24 cellular contexts compared by ENCODE assay signal in genomic region chr2:196558506-196558905, GRCh38.
"Had no signal": no experiment of that assay in that cellular context is flagged by ENCODE, and none has a peak within 500 bp of the region (broad histone marks: within the 10 kb centered on the region; RNA-seq: fewer than 3 reads in every experiment).

No MANE protein-coding gene starts in this region.

- ATAC-seq: activated naive CD4-positive, alpha-beta T cell treated with anti-CD3 and anti-CD28 coated beads, Interleukin-2, amount 50 U/mL, for 72 hours; activated naive CD8-positive, alpha-beta T cell treated with anti-CD3 and anti-CD28 coated beads, Interleukin-2, amount 50 U/mL, for 24 hours; activated T-cell treated with anti-CD3 and anti-CD28 coated beads, Interleukin-2, amount 50 U/mL, for 4 hours; body of pancreas; K562; WTC11 had no signal

- H3K4me2 ChIP-seq: PC-9 had no signal

- H3K4me1 ChIP-seq: ascending aorta, body of pancreas had no signal

- H3K27me3 ChIP-seq: ascending aorta, body of pancreas had no signal

- H3K36me3 ChIP-seq: ascending aorta had no signal

- DNase-seq: activated CD4-positive, alpha-beta T cell treated with anti-CD3 and anti-CD28 coated beads for 1 hour; activated CD4-positive, alpha-beta T cell treated with anti-CD3 and anti-CD28 coated beads, Interleukin-2, amount 50 U/mL, for 48 hours; activated CD8-positive, alpha-beta memory T cell treated with anti-CD3 and anti-CD28 coated beads for 24 hours; activated effector memory CD4-positive, alpha-beta T cell treated with anti-CD3 and anti-CD28 coated beads, Interleukin-2, amount 50 U/mL, for 16 hours; activated naive CD4-positive, alpha-beta T cell treated with Interleukin-2 at 50 U/mL for 16 hours; activated naive CD8-positive, alpha-beta T cell treated with anti-CD3 and anti-CD28 coated beads, Interleukin-2, amount 50 U/mL, for 24 hours; activated T-cell treated with anti-CD3 and anti-CD28 coated beads, Interleukin-2, amount 50 U/mL, for 4 hours; amniotic stem cell; body of pancreas; central memory CD4-positive, alpha-beta T cell; Karpas-422; MM.1S; NCI-H1105 treated with DMSO at 0.1 percent for 48 hours; NCI-H1436 treated with DMSO at 0.1 percent for 48 hours; NCI-H187; NCI-H2081; NCI-H524 treated with DMSO at 0.1 percent for 48 hours; NCI-H774; PC-9; SHP77 treated with DMSO at 0.1 percent for 48 hours had no signal

- H2AFZ ChIP-seq: PC-9 had no signal

- H3K27ac ChIP-seq: ascending aorta, body of pancreas, PC-9 had no signal

- H3K4me3 ChIP-seq: ascending aorta, body of pancreas, K562, PC-9 had no signal

- H3K9me3 ChIP-seq: ascending aorta had no signal
